In genomic region chr18:51279367-51279984, GRCh38 we compare ENCODE assay signal across 1 cellular context.
TF ChIP-seq lines count a peak whose summit lies in the region.

No MANE protein-coding gene starts in this region.

TF ChIP-seq in HepG2, 621 proteins besides CTCF, POLR2A, EP300 and RAD21 (continued from another document):
- TF ChIP-seq HNF1B (CRISPR knock-in tag; IDR thresholded peaks at IDR 0.05) (peak; percentile 29; the same call in 1 of the 2 replicates), HMG20B (CRISPR knock-in tag; conservative IDR thresholded peaks at IDR 0.05) (peak; percentile 81; the same call in 1 of the 2 replicates), XBP1 (CRISPR knock-in tag; IDR thresholded peaks at IDR 0.05) (no peak), ZNF576 (CRISPR knock-in tag; IDR thresholded peaks at IDR 0.05) (no peak), TEAD2 (CRISPR knock-in tag; IDR thresholded peaks at IDR 0.05) (no peak), HNF1A (IDR thresholded peaks at IDR 0.05; ENCODE audit: low read depth) (peak; percentile 65; the same call in 1 of the 2 replicates), HNF1A (CRISPR knock-in tag; IDR thresholded peaks at IDR 0.05; ENCODE audit: borderline replicate concordance) (peak; percentile 60; the same call in 1 of the 2 replicates), SRSF9 (IDR thresholded peaks at IDR 0.05; ENCODE audit: borderline replicate concordance, insufficient read depth, low read depth, low read length, poor library complexity, severe bottlenecking) (no peak), DPF2 (CRISPR knock-in tag; IDR thresholded peaks at IDR 0.05; ENCODE audit: borderline replicate concordance, low read depth) (0 out of 2 replicates have a peak, but pooled peaks have one; percentile 53), PPARG (CRISPR knock-in tag; conservative IDR thresholded peaks at IDR 0.05) (peak; percentile 47; the same call in 1 of the 2 replicates), HDAC1 (CRISPR knock-in tag; IDR thresholded peaks at IDR 0.05) (peak; percentile 84)
